Comparison of ENCODE assay signal across 1 cellular context in the genomic region with DNA sequence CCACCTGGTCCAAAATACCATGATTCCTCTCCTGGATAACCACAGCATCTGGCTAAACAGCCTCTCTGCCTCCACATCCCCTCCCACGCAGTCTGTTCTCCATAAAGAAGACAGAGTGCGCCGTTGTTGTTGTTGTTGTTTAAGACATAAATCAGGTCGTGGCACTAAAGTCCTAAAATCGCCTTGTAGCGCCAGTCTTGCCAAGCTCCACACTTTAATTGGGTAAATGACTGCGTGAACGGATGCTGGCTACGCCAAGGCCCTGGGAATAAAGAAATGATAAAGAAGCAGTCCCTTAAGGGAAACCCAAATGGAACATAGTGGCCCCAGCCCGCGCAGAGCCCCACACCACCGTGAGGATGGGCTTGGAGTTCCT.
TF ChIP-seq lines count a peak whose summit lies in the region.

No MANE protein-coding gene starts in this region.

TF ChIP-seq in H1, 55 proteins besides CTCF, POLR2A, EP300 and RAD21:
- TF ChIP-seq RFX5 (IDR thresholded peaks at IDR 0.05; ENCODE audit: borderline replicate concordance, low read depth, low read length) (no peak), CBX8 (IDR thresholded peaks at IDR 0.05; ENCODE audit: borderline replicate concordance, low read depth, low read length) (no peak), TAF1 (IDR thresholded peaks at IDR 0.05; ENCODE audit: low read depth, low read length) (no peak), RXRA (IDR thresholded peaks at IDR 0.05; ENCODE audit: insufficient read depth, low read depth, low read length) (no peak), NANOG (IDR thresholded peaks at IDR 0.05; ENCODE audit: insufficient read depth, low read depth, low read length, poor library complexity, severe bottlenecking) (no peak), BCL11A (IDR thresholded peaks at IDR 0.05; ENCODE audit: low read depth in 2 of 2, low read length in 2 of 2) (no peak), SP2 (IDR thresholded peaks at IDR 0.05; ENCODE audit: low read length) (no peak), KDM4A (IDR thresholded peaks at IDR 0.05; ENCODE audit: low read depth, low read length, severe bottlenecking) (no peak), TCF12 (IDR thresholded peaks at IDR 0.05; ENCODE audit: low read depth, low read length) (no peak), BACH1 (IDR thresholded peaks at IDR 0.05; ENCODE audit: low read length) (no peak), TEAD4 (IDR thresholded peaks at IDR 0.05; ENCODE audit: low read depth, low read length) (no peak), EGR1 (IDR thresholded peaks at IDR 0.05; ENCODE audit: borderline replicate concordance, low read depth, low read length) (no peak), EZH2 (IDR thresholded peaks at IDR 0.05; ENCODE audit: low read depth, low read length, severe bottlenecking) (no peak), POLR2AphosphoS5 (IDR thresholded peaks at IDR 0.05; ENCODE audit: low read depth, low read length) (no peak), CBX5 (IDR thresholded peaks at IDR 0.05; ENCODE audit: low read depth, low read length) (no peak)
- TF ChIP-seq, protein P1, sequence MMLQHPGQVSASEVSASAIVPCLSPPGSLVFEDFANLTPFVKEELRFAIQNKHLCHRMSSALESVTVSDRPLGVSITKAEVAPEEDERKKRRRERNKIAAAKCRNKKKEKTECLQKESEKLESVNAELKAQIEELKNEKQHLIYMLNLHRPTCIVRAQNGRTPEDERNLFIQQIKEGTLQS (IDR thresholded peaks at IDR 0.05; ENCODE audit: insufficient read depth, low read depth, low read length) = no peak
- TF ChIP-seq, protein P2, sequence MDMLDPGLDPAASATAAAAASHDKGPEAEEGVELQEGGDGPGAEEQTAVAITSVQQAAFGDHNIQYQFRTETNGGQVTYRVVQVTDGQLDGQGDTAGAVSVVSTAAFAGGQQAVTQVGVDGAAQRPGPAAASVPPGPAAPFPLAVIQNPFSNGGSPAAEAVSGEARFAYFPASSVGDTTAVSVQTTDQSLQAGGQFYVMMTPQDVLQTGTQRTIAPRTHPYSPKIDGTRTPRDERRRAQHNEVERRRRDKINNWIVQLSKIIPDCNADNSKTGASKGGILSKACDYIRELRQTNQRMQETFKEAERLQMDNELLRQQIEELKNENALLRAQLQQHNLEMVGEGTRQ (IDR thresholded peaks at IDR 0.05; ENCODE audit: low read length) = no peak
